In genomic region chr2:171523339-171523931, GRCh38 we compare ENCODE assay signal across 8 cellular contexts. TPM values are rescaled to one million over a fixed set of nuclear protein-coding genes. Genes with fewer than 3 reads are reported as not detected.
DNase-seq lines count a peak whose midpoint lies in the region; ATAC-seq, FAIRE-seq and TF ChIP-seq lines count a peak whose summit lies in the region.

No MANE protein-coding gene starts in this region.

- H3K4me1 ChIP-seq in RWPE2 (ENCODE audit: insufficient read depth, poor library complexity, severe bottlenecking) (peaks cover 8% of the 10 kb centered on the region), iPS-20b (ENCODE audit: insufficient read depth, low read length) (peaks cover 4% of the 10 kb centered on the region; the same call in 1 of the 2 replicates)

- peak overlapping the region; percentile 46 for H3K4me3 ChIP-seq in RWPE2 (ENCODE audit: severe bottlenecking)
- H3K4me3 ChIP-seq in bronchial epithelial cell (ENCODE audit: low read depth, low read length): peak overlapping the region; percentile 50
- H3K4me3 ChIP-seq in iPS-20b (ENCODE audit: low read length): peak overlapping the region; percentile 94
- H3K4me3 ChIP-seq in retinal pigment epithelial cell (ENCODE audit: low read length): peak overlapping the region; percentile 88

- peak overlapping the region; percentile 35 for H3K27ac ChIP-seq in RWPE2 (ENCODE audit: poor library complexity, severe bottlenecking)
- no peak overlapping the region for H3K27ac ChIP-seq in iPS-20b (ENCODE audit: low read length)

- H3K27me3 ChIP-seq in RWPE2 (ENCODE audit: insufficient read depth, poor library complexity, severe bottlenecking): no peaks in the 10 kb centered on the region
- H3K27me3 ChIP-seq in bronchial epithelial cell (ENCODE audit: control insufficient read depth, insufficient read depth, low read length): no peaks in the 10 kb centered on the region
- H3K27me3 ChIP-seq in iPS-20b (ENCODE audit: insufficient read depth, low read length): peaks cover 36% of the 10 kb centered on the region

- H3K9me3 ChIP-seq in RWPE2 (ENCODE audit: severe bottlenecking) (no peaks in the 10 kb centered on the region), iPS-20b (ENCODE audit: insufficient read depth, low read depth, low read length) (no peaks in the 10 kb centered on the region)

- ATAC-seq in GM18505 (IDR thresholded peaks at IDR 0.05; ENCODE audit: unreplicated experiment) (peak; percentile 41), HG03175 (IDR thresholded peaks at IDR 0.05; ENCODE audit: unreplicated experiment) (peak; percentile 42), RWPE2 (ENCODE audit: low read depth) (peak; percentile 49), HG03097 (IDR thresholded peaks at IDR 0.05; ENCODE audit: low FRiP score, unreplicated experiment) (no peak)

- H3K9ac ChIP-seq in iPS-20b (ENCODE audit: low read depth, low read length): peak overlapping the region; percentile 82

- H3K36me3 ChIP-seq in RWPE2 (ENCODE audit: low read depth) (no peaks in the 10 kb centered on the region), bronchial epithelial cell (ENCODE audit: control insufficient read depth, insufficient read depth, low read length) (no peaks in the 10 kb centered on the region), iPS-20b (ENCODE audit: insufficient read depth, low read depth, low read length) (no peaks in the 10 kb centered on the region)

- TF ChIP-seq CTCF in RWPE2 (IDR thresholded peaks at IDR 0.05; ENCODE audit: poor library complexity, severe bottlenecking) (no peak), bronchial epithelial cell (IDR thresholded peaks at IDR 0.05; ENCODE audit: insufficient read depth, low read length, severe bottlenecking) (no peak), retinal pigment epithelial cell (conservative IDR thresholded peaks at IDR 0.05; ENCODE audit: low read depth, low read length) (no peak)

- TF ChIP-seq POLR2A in GM18505 (IDR thresholded peaks at IDR 0.05; ENCODE audit: borderline replicate concordance, extremely low read depth, insufficient read depth, insufficient read length): no peak

- FAIRE-seq in bronchial epithelial cell (lab: Jason Lieb, UNC): no peak

- DNase-seq in AG08396 (ENCODE audit: low spot score): peak; percentile 73
- DNase-seq in RWPE2 (ENCODE audit: low spot score): peak; percentile 70
- peak; percentile 33 for DNase-seq in bronchial epithelial cell (ENCODE audit: low read depth)
- DNase-seq in retinal pigment epithelial cell (ENCODE audit: low read depth): peak; percentile 56

RNA-seq across cellular contexts. Expression of gene CYBRD1, which starts 1.2 kb away (rescaled TPM):
- 8.1 and 14.5 TPM in 2 replicates for total RNA-seq in bronchial epithelial cell
